In the genomic region with DNA sequence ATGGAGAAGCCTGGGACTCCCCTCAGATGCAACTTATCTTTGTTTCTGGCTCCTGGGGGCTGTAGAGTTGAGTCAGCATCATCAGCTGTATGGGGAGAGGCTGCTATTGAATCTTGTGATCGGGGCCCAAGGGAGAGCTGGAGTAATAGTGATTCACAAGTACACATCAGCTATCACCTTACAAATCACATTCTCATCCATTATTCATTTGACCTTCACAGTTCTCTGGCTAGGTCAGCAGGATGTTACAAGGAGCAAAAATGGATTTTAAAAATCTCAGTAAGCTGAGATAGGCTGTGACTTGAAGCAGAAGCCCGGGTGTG, we compare ENCODE assay signal across 18 cellular contexts.
A peak's percentile ranks its signal among the peaks of the same experiment; 100 is the strongest.
DNase-seq lines count a peak whose midpoint lies in the region; ATAC-seq and TF ChIP-seq lines count a peak whose summit lies in the region.
"Had no signal": no experiment of that assay in that cellular context is flagged by ENCODE, and none has a peak within 500 bp of the region (broad histone marks: within the 10 kb centered on the region; RNA-seq: fewer than 3 reads in every experiment).

No MANE protein-coding gene starts in this region.

- H3K36me3 ChIP-seq in lung (ENCODE audit: control insufficient read depth in 2 of 2, insufficient read depth in 2 of 2, low read length in 2 of 2) = no peaks in the 10 kb centered on the region
- H3K36me3 ChIP-seq in CD8-positive, alpha-beta memory T cell (ENCODE audit: insufficient read depth, low read length) = no peaks in the 10 kb centered on the region
- H3K36me3 ChIP-seq: BLaER1, tibial artery had no signal

- WGBS in lung, 2 donors = 82 to 87% methylated on average over 2 of the region's 2 CpGs

- peaks cover 1 to 17% of the 10 kb centered on the region in 2 donors for H3K27me3 Mint-ChIP-seq in CD8-positive, alpha-beta memory T cell
- peaks cover 2% of the 10 kb centered on the region for H3K27me3 Mint-ChIP-seq in activated CD4-positive, alpha-beta T cell treated with anti-CD3 and anti-CD28 coated beads for 36 hours
- H3K27me3 Mint-ChIP-seq in activated naive CD4-positive, alpha-beta T cell treated with anti-CD3 and anti-CD28 coated beads for 36 hours (ENCODE audit: low read depth) = no peaks in the 10 kb centered on the region

- H3K9me3 ChIP-seq in lung (ENCODE audit: control insufficient read depth in 2 of 2, insufficient read depth in 1 of 2, low read length in 1 of 2) = peaks cover 0 to 4% of the 10 kb centered on the region in 2 donors
- H3K9me3 ChIP-seq in CD8-positive, alpha-beta memory T cell (ENCODE audit: low read length) = no peaks in the 10 kb centered on the region
- H3K9me3 ChIP-seq: tibial artery had no signal

- no peaks in the 10 kb centered on the region for H3K4me1 Mint-ChIP-seq in CD8-positive, alpha-beta memory T cell
- H3K4me1 Mint-ChIP-seq in activated CD4-positive, alpha-beta T cell treated with anti-CD3 and anti-CD28 coated beads for 36 hours = no peaks in the 10 kb centered on the region
- H3K4me1 Mint-ChIP-seq in activated naive CD4-positive, alpha-beta T cell treated with anti-CD3 and anti-CD28 coated beads for 36 hours (ENCODE audit: low read depth) = no peaks in the 10 kb centered on the region
- H3K4me1 Mint-ChIP-seq: activated naive CD8-positive, alpha-beta T cell treated with anti-CD3 and anti-CD28 coated beads, Interleukin-2, amount 10 ng/mL, durations not matched to agents 7 days and 5 days had no signal

- H3K4me3 ChIP-seq in AG10803 (ENCODE audit: low read length) (no peak overlapping the region), astrocyte of the spinal cord (ENCODE audit: low read depth, low read length) (no peak overlapping the region), lung (no peak overlapping the region)
- H3K4me3 ChIP-seq in CD8-positive, alpha-beta memory T cell (ENCODE audit: low read length) = no peak overlapping the region
- H3K4me3 ChIP-seq: BLaER1, PC-9, tibial artery had no signal

- intact Hi-C loops in activated CD4-positive, alpha-beta T cell treated with anti-CD3 and anti-CD28 coated beads for 36 hours (cut with DNase I, micrococcal nuclease) = no loop called here
- intact Hi-C loops in activated naive CD4-positive, alpha-beta T cell treated with anti-CD3 and anti-CD28 coated beads for 36 hours (cut with micrococcal nuclease) = no loop called here

- in situ Hi-C loops in astrocyte of the spinal cord (cut with HindIII; ENCODE audit: low sequenced_read_pairs) = no loop called here

- H3K27ac ChIP-seq in lung (ENCODE audit: low read depth in 1 of 2, low read length in 1 of 2) = no peak overlapping the region
- H3K27ac ChIP-seq in CD8-positive, alpha-beta memory T cell (ENCODE audit: low read depth, low read length) = no peak overlapping the region
- H3K27ac ChIP-seq: BLaER1, PC-9, tibial artery had no signal

- TF ChIP-seq CTCF in AG10803 (conservative IDR thresholded peaks at IDR 0.05; ENCODE audit: low read length) = no peak
- TF ChIP-seq CTCF in astrocyte of the spinal cord (IDR thresholded peaks at IDR 0.05; ENCODE audit: low read depth, low read length) = no peak
- TF ChIP-seq CTCF in lung (IDR thresholded peaks at IDR 0.05; ENCODE audit: control extremely low read depth, extremely low read depth) = no peak

- no peaks in the 10 kb centered on the region for H3K36me3 Mint-ChIP-seq in CD8-positive, alpha-beta memory T cell
- no peaks in the 10 kb centered on the region for H3K36me3 Mint-ChIP-seq in activated CD4-positive, alpha-beta T cell treated with anti-CD3 and anti-CD28 coated beads for 36 hours (ENCODE audit: low read depth)
- H3K36me3 Mint-ChIP-seq in activated naive CD4-positive, alpha-beta T cell treated with anti-CD3 and anti-CD28 coated beads for 36 hours (ENCODE audit: low read depth) = no peaks in the 10 kb centered on the region
- H3K36me3 Mint-ChIP-seq: activated naive CD8-positive, alpha-beta T cell treated with anti-CD3 and anti-CD28 coated beads, Interleukin-2, amount 10 ng/mL, durations not matched to agents 7 days and 5 days had no signal

- DNase-seq in AG10803 (ENCODE audit: low read depth) = peak; percentile 6
- DNase-seq in HT1080 (ENCODE audit: low read depth) = peak; percentile 83
- peak; percentile 29 for DNase-seq in astrocyte of the spinal cord (ENCODE audit: low read depth, low spot score)
- no peak for DNase-seq in lung (ENCODE audit: low spot score)
- DNase-seq in CD8-positive, alpha-beta memory T cell = no peak
- DNase-seq in activated CD4-positive, alpha-beta T cell treated with anti-CD3 and anti-CD28 coated beads for 36 hours = no peak
- DNase-seq in activated naive CD4-positive, alpha-beta T cell treated with anti-CD3 and anti-CD28 coated beads for 36 hours = no peak
- DNase-seq: activated CD4-positive, CD25-positive, alpha-beta regulatory T cell; activated naive CD8-positive, alpha-beta T cell treated with anti-CD3 and anti-CD28 coated beads, Interleukin-2, amount 10 ng/mL, durations not matched to agents 7 days and 5 days; activated T-cell treated with anti-CD3 and anti-CD28 coated beads for 4 hours; cortex of kidney; DMS79 treated with DMSO at 0.1 percent for 48 hours; HFFc6; midbrain; PC-9 had no signal

- H3K4me3 Mint-ChIP-seq in CD8-positive, alpha-beta memory T cell = no peak overlapping the region
- H3K4me3 Mint-ChIP-seq in activated CD4-positive, alpha-beta T cell treated with anti-CD3 and anti-CD28 coated beads for 36 hours = no peak overlapping the region
- H3K4me3 Mint-ChIP-seq in activated naive CD4-positive, alpha-beta T cell treated with anti-CD3 and anti-CD28 coated beads for 36 hours = no peak overlapping the region
- H3K4me3 Mint-ChIP-seq: activated naive CD8-positive, alpha-beta T cell treated with anti-CD3 and anti-CD28 coated beads, Interleukin-2, amount 10 ng/mL, durations not matched to agents 7 days and 5 days; HFFc6 had no signal

- ATAC-seq in lung (ENCODE audit: insufficient read depth, low FRiP score) = peak; percentile 47
- no peak for ATAC-seq in activated CD4-positive, alpha-beta T cell treated with anti-CD3 and anti-CD28 coated beads for 36 hours
- ATAC-seq in HG03439 (IDR thresholded peaks at IDR 0.05; ENCODE audit: unreplicated experiment) = no peak

- peaks cover 0 to 2% (median 0%) of the 10 kb centered on the region in 5 donors for H3K9me3 Mint-ChIP-seq in CD8-positive, alpha-beta memory T cell
- H3K9me3 Mint-ChIP-seq in activated CD4-positive, alpha-beta T cell treated with anti-CD3 and anti-CD28 coated beads for 36 hours (ENCODE audit: low read depth) = no peaks in the 10 kb centered on the region
- no peaks in the 10 kb centered on the region for H3K9me3 Mint-ChIP-seq in activated naive CD4-positive, alpha-beta T cell treated with anti-CD3 and anti-CD28 coated beads for 36 hours
- H3K9me3 Mint-ChIP-seq: activated naive CD8-positive, alpha-beta T cell treated with anti-CD3 and anti-CD28 coated beads, Interleukin-2, amount 10 ng/mL, durations not matched to agents 7 days and 5 days; HFFc6 had no signal

- H3K27ac Mint-ChIP-seq in CD8-positive, alpha-beta memory T cell = no peak overlapping the region
- no peak overlapping the region for H3K27ac Mint-ChIP-seq in activated CD4-positive, alpha-beta T cell treated with anti-CD3 and anti-CD28 coated beads for 36 hours
- H3K27ac Mint-ChIP-seq in activated naive CD4-positive, alpha-beta T cell treated with anti-CD3 and anti-CD28 coated beads for 36 hours = no peak overlapping the region
- H3K27ac Mint-ChIP-seq: activated naive CD8-positive, alpha-beta T cell treated with anti-CD3 and anti-CD28 coated beads, Interleukin-2, amount 10 ng/mL, durations not matched to agents 7 days and 5 days; HFFc6 had no signal

- POLR2A ChIA-PET in CD8-positive, alpha-beta memory T cell (lab: Charles Lee) = no interaction called here
- POLR2A ChIA-PET in activated CD4-positive, alpha-beta T cell treated with anti-CD3 and anti-CD28 coated beads for 36 hours (lab: Charles Lee) = interaction anchor here (0.5 kb wide), 1 partner anchor 53 kb away, joined by 3 read pairs; no protein-coding TSS in a partner anchor

- CTCF ChIA-PET in CD8-positive, alpha-beta memory T cell (lab: Charles Lee) = interaction anchor here (2.0 kb wide), 1 partner anchor 10 kb away, joined by 4 read pairs; no protein-coding TSS in a partner anchor
- CTCF ChIA-PET in activated CD4-positive, alpha-beta T cell treated with anti-CD3 and anti-CD28 coated beads for 36 hours (lab: Charles Lee) = interaction anchor here (0.6 to 4.3 kb wide), 3 partner anchors 12 to 464 kb away, joined by 3 to 23 read pairs (median 3); no protein-coding TSS in a partner anchor
- CTCF ChIA-PET in activated naive CD4-positive, alpha-beta T cell treated with anti-CD3 and anti-CD28 coated beads for 36 hours (lab: Charles Lee) = no interaction called here

- H3K4me1 ChIP-seq in lung (ENCODE audit: control insufficient read depth in 2 of 2, insufficient read depth in 2 of 2, low read length in 2 of 2) = no peaks in the 10 kb centered on the region
- no peaks in the 10 kb centered on the region for H3K4me1 ChIP-seq in CD8-positive, alpha-beta memory T cell (ENCODE audit: insufficient read depth, low read length)
- H3K4me1 ChIP-seq: BLaER1, tibial artery had no signal

- no peaks in the 10 kb centered on the region for H3K27me3 ChIP-seq in lung (ENCODE audit: control insufficient read depth, insufficient read depth)
- no peaks in the 10 kb centered on the region for H3K27me3 ChIP-seq in CD8-positive, alpha-beta memory T cell (ENCODE audit: insufficient read depth, low read length, poor library complexity, severe bottlenecking)
- H3K27me3 ChIP-seq: BLaER1 had no signal

Comparison
In these comparisons a context has a peak if more than half of its experiments do, and no peak if none do; other contexts are left out.
1. DNase-seq: peak in AG10803 (single experiment), HT1080 (single experiment) and astrocyte of the spinal cord (single experiment); none in lung (single experiment), CD8-positive, alpha-beta memory T cell (0 of 5), activated CD4-positive, alpha-beta T cell treated with anti-CD3 and anti-CD28 coated beads for 36 hours (single experiment) and activated naive CD4-positive, alpha-beta T cell treated with anti-CD3 and anti-CD28 coated beads for 36 hours (single experiment).